ENCODE assay signal across 12 cellular contexts in genomic region chr15:63372753-63373152, GRCh38. TPM values are rescaled to one million over a fixed set of nuclear protein-coding genes. Genes with fewer than 3 reads are reported as not detected.
DNase-seq lines count a peak whose midpoint lies in the region; ATAC-seq and TF ChIP-seq lines count a peak whose summit lies in the region.
"Had no signal": no experiment of that assay in that cellular context is flagged by ENCODE, and none has a peak within 500 bp of the region (broad histone marks: within the 10 kb centered on the region; RNA-seq: fewer than 3 reads in every experiment).

No MANE protein-coding gene starts in this region.

- peak overlapping the region; percentile 85 for H3K27ac Mint-ChIP-seq in chondrocyte (ENCODE audit: unreplicated experiment)
- H3K27ac Mint-ChIP-seq: activated naive CD8-positive, alpha-beta T cell had no signal

- H3K9me3 ChIP-seq in AG04450 (ENCODE audit: control insufficient read depth, insufficient read depth, low read length): no peaks in the 10 kb centered on the region; the same call in 1 of the 2 replicates
- H3K9me3 ChIP-seq: heart right ventricle, left ventricle myocardium inferior had no signal

- peak overlapping the region; percentile 86 for H3K27ac ChIP-seq in AG04450 (ENCODE audit: low read depth, low read length)
- H3K27ac ChIP-seq: left ventricle myocardium inferior had no signal

- H3K4me3 ChIP-seq in AG04450 (ENCODE audit: low read depth, low read length): no peak overlapping the region
- H3K4me3 ChIP-seq: heart right ventricle, left ventricle myocardium inferior had no signal

- no peak for ATAC-seq in HG03175 (IDR thresholded peaks at IDR 0.05; ENCODE audit: unreplicated experiment)

- no peaks in the 10 kb centered on the region for H3K27me3 Mint-ChIP-seq in chondrocyte (ENCODE audit: low read depth)

- DNase-seq in AG04450 (ENCODE audit: low read depth, low spot score): no peak
- peak; percentile 89 for DNase-seq in M059J (ENCODE audit: low read depth)
- DNase-seq in chondrocyte (ENCODE audit: low spot score): peak; percentile 58
- peak; percentile 62 for DNase-seq in mesenteric fat pad (ENCODE audit: low spot score)
- no peak for DNase-seq in NCI-H2029 treated with DMSO at 0.1 percent for 48 hours (lab: John Stamatoyannopoulos, UW)
- DNase-seq in NOMO-1 treated with DMSO at 0.1 percent for 48 hours (lab: John Stamatoyannopoulos, UW; ENCODE audit: unreplicated experiment): no peak
- no peak for DNase-seq in NCI-H1694 (lab: John Stamatoyannopoulos, UW)
- DNase-seq: heart right ventricle; left ventricle myocardium inferior; stimulated activated CD4-positive, alpha-beta T cell treated with anti-CD3 and anti-CD28 coated beads, Interleukin-12 subunit alpha, Interleukin-12 subunit beta, amount 100 ng/mL, for 4 hours had no signal

- no peaks in the 10 kb centered on the region for H3K36me3 Mint-ChIP-seq in chondrocyte (ENCODE audit: low read depth)
- H3K36me3 Mint-ChIP-seq: activated naive CD8-positive, alpha-beta T cell had no signal

- POLR2A ChIA-PET in AG04450 (lab: Yijun Ruan, JAX): interaction anchor here (0.7 to 1.9 kb wide), 2 partner anchors 9 to 124 kb away, joined by 6 read pairs; partner anchors contain the start of gene CA12

- H3K4me3 Mint-ChIP-seq in chondrocyte (ENCODE audit: unreplicated experiment): no peak overlapping the region
- H3K4me3 Mint-ChIP-seq: activated naive CD8-positive, alpha-beta T cell had no signal

- TF ChIP-seq CTCF in AG04450 (IDR thresholded peaks at IDR 0.05; ENCODE audit: low read depth, low read length) (no peak), chondrocyte (IDR thresholded peaks at IDR 0.05) (no peak)

- H3K9me3 Mint-ChIP-seq in chondrocyte (ENCODE audit: low read depth): no peaks in the 10 kb centered on the region

- H3K27me3 ChIP-seq in AG04450 (ENCODE audit: control insufficient read depth, insufficient read depth, low read length): no peaks in the 10 kb centered on the region

- CTCF ChIA-PET in AG04450 (lab: Charles Lee): interaction anchor here (1.5 kb wide), 1 partner anchor 83 kb away, joined by 4 read pairs; no protein-coding TSS in a partner anchor

- peaks cover 66% of the 10 kb centered on the region for H3K4me1 Mint-ChIP-seq in chondrocyte (ENCODE audit: low read depth)

RNA-seq across cellular contexts. Expression of gene CA12, which starts 8.9 kb away (rescaled TPM):
- polyA plus RNA-seq in AG04450 (2011; rRNA removed): 55.5 and 61.4 TPM in 2 replicates
- polyA minus RNA-seq in AG04450 (2011; rRNA and poly(A)+ RNA removed): 29.4 and 34.4 TPM in 2 replicates
- 6.1 and 6.9 TPM in 2 replicates for total RNA-seq in M059J (2014; rRNA removed; shearing (Covaris generic))
- total RNA-seq in chondrocyte (6.7 to 7.9 TPM (median 6.9 TPM) in 3 replicates), mesenteric fat pad (3.1 TPM)

Comparison
In these comparisons a context has a peak if more than half of its experiments do, and no peak if none do; other contexts are left out.
1. DNase-seq: peak in M059J (single experiment), chondrocyte (single experiment) and mesenteric fat pad (single experiment); none in AG04450 (single experiment), NCI-H2029 treated with DMSO at 0.1 percent for 48 hours (single experiment), NOMO-1 treated with DMSO at 0.1 percent for 48 hours (single experiment) and NCI-H1694 (single experiment).